Comparison of ENCODE assay signal across 8 cellular contexts in genomic region chr12:67827820-67828383, GRCh38.
DNase-seq lines count a peak whose midpoint lies in the region; ATAC-seq and TF ChIP-seq lines count a peak whose summit lies in the region.

No MANE protein-coding gene starts in this region.

- TF ChIP-seq POLR2A in GM18505 (IDR thresholded peaks at IDR 0.05; ENCODE audit: borderline replicate concordance, extremely low read depth, insufficient read depth, insufficient read length), result no peak

- DNase-seq in HT1080 (ENCODE audit: low read depth), result peak; percentile 96
- peak; percentile 26 for DNase-seq in activated naive CD8-positive, alpha-beta T cell treated with anti-CD3 and anti-CD28 coated beads for 36 hours
- peak; percentile 30 for DNase-seq in iPS-NIHi11 (ENCODE audit: low spot score)
- peak; percentile 55 to 60 for DNase-seq in stimulated activated CD4-positive, alpha-beta T cell treated with anti-CD3 and anti-CD28 coated beads, Interleukin-15, amount 100 ng/mL, for 48 hours (ENCODE audit: low read depth in 2 of 2)

- H3K27ac Mint-ChIP-seq in activated naive CD8-positive, alpha-beta T cell treated with anti-CD3 and anti-CD28 coated beads for 36 hours, result peak overlapping the region; percentile 39

- no peaks in the 10 kb centered on the region for H3K36me3 Mint-ChIP-seq in activated naive CD8-positive, alpha-beta T cell treated with anti-CD3 and anti-CD28 coated beads for 36 hours

- H3K27me3 Mint-ChIP-seq in activated naive CD8-positive, alpha-beta T cell treated with anti-CD3 and anti-CD28 coated beads for 36 hours, result no peaks in the 10 kb centered on the region

- peaks cover 4% of the 10 kb centered on the region for H3K9me3 Mint-ChIP-seq in activated naive CD8-positive, alpha-beta T cell treated with anti-CD3 and anti-CD28 coated beads for 36 hours

- ATAC-seq in GM18505 (IDR thresholded peaks at IDR 0.05; ENCODE audit: unreplicated experiment) (peak; percentile 66), HG02763 (IDR thresholded peaks at IDR 0.05; ENCODE audit: unreplicated experiment) (no peak), GM18868 (IDR thresholded peaks at IDR 0.05; ENCODE audit: unreplicated experiment) (no peak), GM21423 (IDR thresholded peaks at IDR 0.05; ENCODE audit: unreplicated experiment) (no peak)

- no peak overlapping the region for H3K4me3 Mint-ChIP-seq in activated naive CD8-positive, alpha-beta T cell treated with anti-CD3 and anti-CD28 coated beads for 36 hours

- H3K4me1 Mint-ChIP-seq in activated naive CD8-positive, alpha-beta T cell treated with anti-CD3 and anti-CD28 coated beads for 36 hours, result peaks cover 8% of the 10 kb centered on the region

Comparison
In these comparisons a context has a peak if more than half of its experiments do, and no peak if none do; other contexts are left out.
1. DNase-seq: peak in every context shown above with its lines; median percentile 96 in HT1080; 58 in stimulated activated CD4-positive, alpha-beta T cell treated with anti-CD3 and anti-CD28 coated beads, Interleukin-15, amount 100 ng/mL, for 48 hours; 30 in iPS-NIHi11; 26 in activated naive CD8-positive, alpha-beta T cell treated with anti-CD3 and anti-CD28 coated beads for 36 hours.